Comparison of ENCODE assay signal across 10 cellular contexts in genomic region chr12:12439636-12440035, GRCh38.
DNase-seq lines count a peak whose midpoint lies in the region; ATAC-seq lines count a peak whose summit lies in the region.
"Had no signal": no experiment of that assay in that cellular context is flagged by ENCODE, and none has a peak within 500 bp of the region (broad histone marks: within the 10 kb centered on the region; RNA-seq: fewer than 3 reads in every experiment).

No MANE protein-coding gene starts in this region.

- H3K27ac Mint-ChIP-seq in immature natural killer cell: peak overlapping the region; percentile 91 to 98 (median 95)
- H3K27ac Mint-ChIP-seq: B cell had no signal

- peaks cover 32% of the 10 kb centered on the region for H3K36me3 Mint-ChIP-seq in activated T-cell treated with anti-CD3 and anti-CD28 coated beads, Interleukin-2, amount 50 U/mL, for 4 hours (ENCODE audit: insufficient read depth)
- peaks cover 6 to 21% (median 11%) of the 10 kb centered on the region in 3 donors for H3K36me3 Mint-ChIP-seq in immature natural killer cell

- H3K9me3 Mint-ChIP-seq in activated T-cell treated with anti-CD3 and anti-CD28 coated beads, Interleukin-2, amount 50 U/mL, for 4 hours: peaks cover 8% of the 10 kb centered on the region
- H3K9me3 Mint-ChIP-seq in immature natural killer cell: no peaks in the 10 kb centered on the region

- peak; percentile 77 for DNase-seq in stimulated activated naive CD4-positive, alpha-beta T cell treated with Interleukin-2 at 50 U/mL for 16 hours (lab: John Stamatoyannopoulos, UW)
- no peak for DNase-seq in stimulated activated naive CD4-positive, alpha-beta T cell (lab: John Stamatoyannopoulos, UW)
- DNase-seq in activated T-cell treated with anti-CD3 and anti-CD28 coated beads, Interleukin-2, amount 50 U/mL, for 4 hours: peak; percentile 44
- DNase-seq in immature natural killer cell: peak in 2 of 3 donors; percentile 12 to 54
- DNase-seq: NCI-H1048 had no signal

- no peaks in the 10 kb centered on the region for H3K27me3 Mint-ChIP-seq in activated T-cell treated with anti-CD3 and anti-CD28 coated beads, Interleukin-2, amount 50 U/mL, for 4 hours (ENCODE audit: low read depth)
- no peaks in the 10 kb centered on the region for H3K27me3 Mint-ChIP-seq in immature natural killer cell (ENCODE audit: low read depth in 3 of 3)
- H3K27me3 Mint-ChIP-seq: B cell had no signal

- H3K4me3 Mint-ChIP-seq in activated T-cell treated with anti-CD3 and anti-CD28 coated beads, Interleukin-2, amount 50 U/mL, for 4 hours: peak overlapping the region; percentile 34
- peak overlapping the region in 2 of 5 donors; percentile 45 to 67 for H3K4me3 Mint-ChIP-seq in immature natural killer cell
- H3K4me3 Mint-ChIP-seq: B cell had no signal

- H3K4me1 Mint-ChIP-seq in activated T-cell treated with anti-CD3 and anti-CD28 coated beads, Interleukin-2, amount 50 U/mL, for 4 hours (ENCODE audit: low read depth): peaks cover 75% of the 10 kb centered on the region
- H3K4me1 Mint-ChIP-seq in immature natural killer cell: peaks cover 42 to 52% of the 10 kb centered on the region in 2 donors
- H3K4me1 Mint-ChIP-seq: B cell had no signal

- peak; percentile 71 to 80 for ATAC-seq in activated T-cell treated with anti-CD3 and anti-CD28 coated beads, Interleukin-2, amount 50 U/mL, for 4 hours
- no peak for ATAC-seq in HG03039 (IDR thresholded peaks at IDR 0.05; ENCODE audit: unreplicated experiment)
- ATAC-seq in GM19351 (IDR thresholded peaks at IDR 0.05; ENCODE audit: unreplicated experiment): no peak
- ATAC-seq in HG03469 (IDR thresholded peaks at IDR 0.05; ENCODE audit: unreplicated experiment): no peak
- no peak for ATAC-seq in HG03354 (IDR thresholded peaks at IDR 0.05; ENCODE audit: poor library complexity, severe bottlenecking, unreplicated experiment)

Comparison
In these comparisons a context has a peak if more than half of its experiments do, and no peak if none do; other contexts are left out.
1. DNase-seq: peak in stimulated activated naive CD4-positive, alpha-beta T cell treated with Interleukin-2 at 50 U/mL for 16 hours (single experiment), activated T-cell treated with anti-CD3 and anti-CD28 coated beads, Interleukin-2, amount 50 U/mL, for 4 hours (single experiment) and immature natural killer cell (2 of 3); none in stimulated activated naive CD4-positive, alpha-beta T cell (0 of 6).
2. ATAC-seq: peak in activated T-cell treated with anti-CD3 and anti-CD28 coated beads, Interleukin-2, amount 50 U/mL, for 4 hours (2 of 2); none in HG03039 (single experiment), GM19351 (single experiment), HG03469 (single experiment) and HG03354 (single experiment).